ENCODE assay signal across 13 cellular contexts in the genomic region with DNA sequence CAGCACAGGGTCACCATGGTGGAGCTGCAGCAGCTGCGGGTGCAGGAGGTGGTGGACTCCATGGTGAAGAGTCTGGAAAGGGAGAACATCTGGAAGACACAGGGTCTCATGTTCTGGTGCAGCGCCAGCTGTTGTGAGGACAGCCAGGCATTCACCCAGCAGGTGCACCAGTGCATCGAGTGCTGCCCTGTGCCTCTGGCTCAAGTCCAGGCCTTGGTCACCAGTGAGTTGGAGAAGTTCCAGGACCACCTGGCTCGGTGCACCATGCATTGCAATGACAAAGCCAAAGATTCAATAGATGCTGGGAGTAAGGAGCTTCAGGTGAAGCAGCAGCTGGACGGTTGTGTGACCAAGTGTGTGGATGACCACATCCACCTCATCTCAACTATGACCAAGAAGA. TPM values are rescaled to one million over a fixed set of nuclear protein-coding genes. Genes with fewer than 3 reads are reported as not detected.
A peak's percentile ranks its signal among the peaks of the same experiment; 100 is the strongest.
DNase-seq lines count a peak whose midpoint lies in the region; ATAC-seq and TF ChIP-seq lines count a peak whose summit lies in the region.
"Had no signal": no experiment of that assay in that cellular context is flagged by ENCODE, and none has a peak within 500 bp of the region (broad histone marks: within the 10 kb centered on the region; RNA-seq: fewer than 3 reads in every experiment).

No MANE protein-coding gene starts in this region.

- H3K9me3 ChIP-seq in left lung, result no peaks in the 10 kb centered on the region

- no peak overlapping the region for H3K27ac ChIP-seq in left lung

- H3K36me3 ChIP-seq in left lung, result no peaks in the 10 kb centered on the region

- H3K4me3 ChIP-seq in left lung, result no peak overlapping the region

- intact Hi-C loops in left lung (cut with DNase I), result no loop called here

- peaks cover 0 to 11% of the 10 kb centered on the region in 2 donors for H3K4me1 ChIP-seq in left lung

- H3K27me3 ChIP-seq in left lung, result no peaks in the 10 kb centered on the region

- no peak for TF ChIP-seq CTCF in left lung (IDR thresholded peaks at IDR 0.05)

- DNase-seq in NCI-H748 (lab: John Stamatoyannopoulos, UW; ENCODE audit: unreplicated experiment) (peak; percentile 43), NCI-H748 treated with DMSO at 0.1 percent for 48 hours (lab: John Stamatoyannopoulos, UW) (no peak), NCI-H2029 (lab: John Stamatoyannopoulos, UW) (peak; percentile 97), RPMI8226 (peak; percentile 100), hepatic stellate cell (ENCODE audit: low spot score) (no peak), NCI-H446 (lab: John Stamatoyannopoulos, UW) (no peak), left lung (no peak)
- DNase-seq: AML-193; CD4-positive, CD25-positive, alpha-beta regulatory T cell; Kasumi-1; NCI-H1436 treated with DMSO at 0.1 percent for 48 hours; NCI-H526 treated with DMSO at 0.1 percent for 48 hours; T-helper 9 cell had no signal

- no peak for ATAC-seq in left lung

RNA-seq across cellular contexts. Expression of a gene that starts 22.9 kb away (rescaled TPM):
- total RNA-seq in left lung, result 10 to 100 TPM; 22.1 to 23.2 TPM

RNA-seq across cellular contexts. Expression of a gene that starts 45.7 kb away (rescaled TPM):
- total RNA-seq in left lung, result 10 to 100 TPM; 22.0 to 55.8 TPM

Comparison
In these comparisons a context has a peak if more than half of its experiments do, and no peak if none do; other contexts are left out.
1. DNase-seq: peak in NCI-H748 (single experiment), NCI-H2029 (single experiment) and RPMI8226 (single experiment); none in NCI-H748 treated with DMSO at 0.1 percent for 48 hours (single experiment), hepatic stellate cell (single experiment), NCI-H446 (0 of 2) and left lung (0 of 2).